Comparison of ENCODE assay signal across 7 cellular contexts in the genomic region with DNA sequence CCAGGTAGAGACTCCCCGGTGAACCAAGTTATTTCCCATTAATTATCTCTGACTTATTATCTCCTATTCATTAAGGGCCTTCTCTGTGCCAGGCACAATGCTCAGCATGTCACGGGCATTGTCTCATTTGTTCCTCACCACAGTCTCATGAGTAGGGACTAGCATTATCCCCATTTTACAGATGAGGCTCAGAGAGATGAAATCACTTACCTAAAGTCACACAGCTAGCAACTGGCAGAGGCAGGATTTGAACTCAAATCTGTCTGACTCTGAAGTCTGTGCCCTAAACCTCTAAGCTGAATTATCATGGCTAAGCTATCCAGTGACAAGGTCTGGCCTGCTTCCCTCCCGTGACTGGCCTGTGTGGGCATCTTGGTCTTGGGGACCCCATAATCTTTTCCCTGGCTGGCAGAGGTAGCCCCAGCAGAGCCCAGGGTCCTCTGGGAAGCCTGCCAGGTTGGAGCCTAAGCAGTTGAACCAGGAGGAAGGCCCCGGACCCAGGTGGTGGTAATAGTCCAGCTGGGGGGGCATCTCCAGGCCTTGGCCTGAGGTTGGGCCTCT. TPM values are rescaled to one million over a fixed set of nuclear protein-coding genes. Genes with fewer than 3 reads are reported as not detected.
DNase-seq lines count a peak whose midpoint lies in the region; ATAC-seq and TF ChIP-seq lines count a peak whose summit lies in the region.

No MANE protein-coding gene starts in this region.

- POLR2A ChIA-PET in activated naive CD8-positive, alpha-beta T cell treated with anti-CD3 and anti-CD28 coated beads, Interleukin-2, amount 10 ng/mL, durations not matched to agents 7 days and 5 days (lab: Charles Lee) = interaction anchor here (0.8 to 5.5 kb wide), 12 partner anchors 10 to 229 kb away, joined by 3 to 98 read pairs (median 4); a partner anchor contains a TSS

- peaks cover 79% of the 10 kb centered on the region for H3K4me1 ChIP-seq in suprapubic skin

- H3K4me3 Mint-ChIP-seq in IgD-negative memory B cell = peak overlapping the region in 3 of 4 donors; percentile 13 to 92 (median 80)
- H3K4me3 Mint-ChIP-seq in activated naive CD8-positive, alpha-beta T cell treated with anti-CD3 and anti-CD28 coated beads, Interleukin-2, amount 10 ng/mL, durations not matched to agents 7 days and 5 days = peak overlapping the region; percentile 91

- no peak for DNase-seq in activated naive CD8-positive, alpha-beta T cell treated with anti-CD3 and anti-CD28 coated beads, Interleukin-2, amount 10 ng/mL, durations not matched to agents 7 days and 5 days
- DNase-seq in kidney epithelial cell (ENCODE audit: low read depth) (no peak), suprapubic skin (ENCODE audit: low spot score in 2 of 2) (no peak), GM19238 (ENCODE audit: insufficient read length, low spot score) (no peak), NCI-H526 treated with DMSO at 0.1 percent for 48 hours (lab: John Stamatoyannopoulos, UW) (no peak)

- peaks cover 2% of the 10 kb centered on the region for H3K36me3 ChIP-seq in kidney epithelial cell (ENCODE audit: control insufficient read depth, insufficient read depth, low read length)
- no peaks in the 10 kb centered on the region for H3K36me3 ChIP-seq in suprapubic skin

- TF ChIP-seq EP300 in suprapubic skin (IDR thresholded peaks at IDR 0.05) = no peak

- WGBS in suprapubic skin = 49% methylated on average over 2 of the region's 4 CpGs

- H3K27ac Mint-ChIP-seq in IgD-negative memory B cell = peak overlapping the region; percentile 52 to 94 (median 93)
- H3K27ac Mint-ChIP-seq in activated naive CD8-positive, alpha-beta T cell treated with anti-CD3 and anti-CD28 coated beads, Interleukin-2, amount 10 ng/mL, durations not matched to agents 7 days and 5 days = peak overlapping the region; percentile 97

- H3K9me3 Mint-ChIP-seq in IgD-negative memory B cell = no peaks in the 10 kb centered on the region
- no peaks in the 10 kb centered on the region for H3K9me3 Mint-ChIP-seq in activated naive CD8-positive, alpha-beta T cell treated with anti-CD3 and anti-CD28 coated beads, Interleukin-2, amount 10 ng/mL, durations not matched to agents 7 days and 5 days

- peaks cover 3% of the 10 kb centered on the region for H3K36me3 Mint-ChIP-seq in IgD-negative memory B cell
- peaks cover 33% of the 10 kb centered on the region for H3K36me3 Mint-ChIP-seq in activated naive CD8-positive, alpha-beta T cell treated with anti-CD3 and anti-CD28 coated beads, Interleukin-2, amount 10 ng/mL, durations not matched to agents 7 days and 5 days

- H3K27ac ChIP-seq in suprapubic skin = peak overlapping the region; percentile 89

- H3K27me3 ChIP-seq in kidney epithelial cell (ENCODE audit: control insufficient read depth, insufficient read depth, low read length) (no peaks in the 10 kb centered on the region), suprapubic skin (no peaks in the 10 kb centered on the region)

- no peaks in the 10 kb centered on the region for H3K27me3 Mint-ChIP-seq in IgD-negative memory B cell
- no peaks in the 10 kb centered on the region for H3K27me3 Mint-ChIP-seq in activated naive CD8-positive, alpha-beta T cell treated with anti-CD3 and anti-CD28 coated beads, Interleukin-2, amount 10 ng/mL, durations not matched to agents 7 days and 5 days

- no peak for TF ChIP-seq POLR2A in suprapubic skin (IDR thresholded peaks at IDR 0.05)

- H3K4me3 ChIP-seq in kidney epithelial cell (ENCODE audit: low read depth, low read length) (peak overlapping the region; percentile 46), suprapubic skin (peak overlapping the region; percentile 47)

- H3K4me1 Mint-ChIP-seq in IgD-negative memory B cell = peaks cover 49 to 62% (median 56%) of the 10 kb centered on the region in 3 donors
- peaks cover 63% of the 10 kb centered on the region for H3K4me1 Mint-ChIP-seq in activated naive CD8-positive, alpha-beta T cell treated with anti-CD3 and anti-CD28 coated beads, Interleukin-2, amount 10 ng/mL, durations not matched to agents 7 days and 5 days

- no peak for ATAC-seq in activated naive CD8-positive, alpha-beta T cell treated with anti-CD3 and anti-CD28 coated beads, Interleukin-2, amount 10 ng/mL, durations not matched to agents 7 days and 5 days (ENCODE audit: low read depth)
- no peak for ATAC-seq in GM21529 (IDR thresholded peaks at IDR 0.05; ENCODE audit: unreplicated experiment)

- no peaks in the 10 kb centered on the region for H3K9me3 ChIP-seq in suprapubic skin

- TF ChIP-seq CTCF in kidney epithelial cell (IDR thresholded peaks at IDR 0.05; ENCODE audit: insufficient read depth, low read length, poor library complexity, severe bottlenecking) (no peak), suprapubic skin (IDR thresholded peaks at IDR 0.05) (no peak)

RNA-seq across cellular contexts. Expression of a gene that starts 4.5 kb away (rescaled TPM):
- 11.4 TPM for polyA plus RNA-seq in IgD-negative memory B cell
- 100 to 1,000 TPM; 234 to 237 TPM for total RNA-seq in activated naive CD8-positive, alpha-beta T cell treated with anti-CD3 and anti-CD28 coated beads, Interleukin-2, amount 10 ng/mL, durations not matched to agents 7 days and 5 days
- total RNA-seq in kidney epithelial cell (183 and 236 TPM in 2 replicates), suprapubic skin (100 to 1,000 TPM in 1 of 4 donors, 10 to 100 TPM in 3; 80.0 to 119 (median 94.6) TPM)

RNA-seq across cellular contexts. Expression of a gene that starts 11.2 kb away (rescaled TPM):
- 101 TPM for polyA plus RNA-seq in IgD-negative memory B cell
- total RNA-seq in activated naive CD8-positive, alpha-beta T cell treated with anti-CD3 and anti-CD28 coated beads, Interleukin-2, amount 10 ng/mL, durations not matched to agents 7 days and 5 days = 10 to 100 TPM; 51.7 to 52.5 TPM
- total RNA-seq in kidney epithelial cell = 105 TPM in 2 replicates
- total RNA-seq in suprapubic skin = 100 to 1,000 TPM in 2 of 4 donors, 10 to 100 TPM in 2; 68.7 to 111 (median 97.5) TPM

RNA-seq across cellular contexts. Expression of a gene that starts 35.4 kb away (rescaled TPM):
- polyA plus RNA-seq in IgD-negative memory B cell = not detected
- under 1 TPM; 0.17 to 0.19 TPM for total RNA-seq in activated naive CD8-positive, alpha-beta T cell treated with anti-CD3 and anti-CD28 coated beads, Interleukin-2, amount 10 ng/mL, durations not matched to agents 7 days and 5 days
- total RNA-seq in kidney epithelial cell = 1.2 TPM in 2 replicates
- total RNA-seq in suprapubic skin = 1 to 10 TPM; 4.9 to 5.6 (median 5.2) TPM
